In genomic region chr5:157547909-157548512, GRCh38 we compare ENCODE assay signal across 10 cellular contexts. TPM values are rescaled to one million over a fixed set of nuclear protein-coding genes. Genes with fewer than 3 reads are reported as not detected.
DNase-seq lines count a peak whose midpoint lies in the region; ATAC-seq and TF ChIP-seq lines count a peak whose summit lies in the region.
"Had no signal": no experiment of that assay in that cellular context is flagged by ENCODE, and none has a peak within 500 bp of the region (broad histone marks: within the 10 kb centered on the region; RNA-seq: fewer than 3 reads in every experiment).

No MANE protein-coding gene starts in this region.

- no peaks in the 10 kb centered on the region for H3K27me3 ChIP-seq in GM23248 (replicated peaks; ENCODE audit: insufficient read depth)
- no peaks in the 10 kb centered on the region for H3K27me3 ChIP-seq in neutrophil
- H3K27me3 ChIP-seq: body of pancreas had no signal

- H3K27ac Mint-ChIP-seq in CD14-positive monocyte (peak overlapping the region; percentile 59 to 89 (median 84)), chondrocyte (ENCODE audit: unreplicated experiment) (peak overlapping the region; percentile 92)

- no peak overlapping the region for H2AFZ ChIP-seq in GM23248

- peak overlapping the region in 1 of 2 donors; percentile 74 for H3K4me3 Mint-ChIP-seq in CD14-positive monocyte
- no peak overlapping the region for H3K4me3 Mint-ChIP-seq in chondrocyte (ENCODE audit: unreplicated experiment)

- TF ChIP-seq POLR2A in GM18505 (IDR thresholded peaks at IDR 0.05; ENCODE audit: borderline replicate concordance, extremely low read depth, insufficient read depth, insufficient read length) = no peak

- no peaks in the 10 kb centered on the region for H4K20me1 ChIP-seq in GM23248 (ENCODE audit: insufficient read depth)

- H3K4me3 ChIP-seq in GM23248 (peak overlapping the region; percentile 56), neutrophil (ENCODE audit: low read depth in 1 of 2, low read length in 1 of 2) (peak overlapping the region in 1 of 2 experiments; percentile 39)
- H3K4me3 ChIP-seq: body of pancreas had no signal

- no peaks in the 10 kb centered on the region for H3K9me2 ChIP-seq in GM23248 (ENCODE audit: insufficient read depth)

- H3K4me1 Mint-ChIP-seq in CD14-positive monocyte = peaks cover 50% of the 10 kb centered on the region
- H3K4me1 Mint-ChIP-seq in chondrocyte (ENCODE audit: low read depth) = peaks cover 73% of the 10 kb centered on the region

- ATAC-seq in GM18505 (IDR thresholded peaks at IDR 0.05; ENCODE audit: unreplicated experiment) = no peak
- no peak for ATAC-seq in GM19455 (IDR thresholded peaks at IDR 0.05; ENCODE audit: unreplicated experiment)

- H3K9me3 ChIP-seq in GM23248 (ENCODE audit: low read depth) (no peaks in the 10 kb centered on the region), neutrophil (no peaks in the 10 kb centered on the region)
- H3K9me3 ChIP-seq: body of pancreas had no signal

- H3K4me2 ChIP-seq in GM23248 (ENCODE audit: unreplicated experiment) = peak overlapping the region; percentile 77

- H3K36me3 ChIP-seq in GM23248 (ENCODE audit: low read depth) (no peaks in the 10 kb centered on the region), neutrophil (no peaks in the 10 kb centered on the region)

- H3K36me3 Mint-ChIP-seq in CD14-positive monocyte (peaks cover 27 to 37% of the 10 kb centered on the region in 2 donors), chondrocyte (ENCODE audit: low read depth) (peaks cover 8% of the 10 kb centered on the region)

- peaks cover 86% of the 10 kb centered on the region for H3K79me2 ChIP-seq in GM23248 (ENCODE audit: insufficient read depth)

- peaks cover 0 to 4% (median 0%) of the 10 kb centered on the region in 7 donors for H3K9me3 Mint-ChIP-seq in CD14-positive monocyte
- H3K9me3 Mint-ChIP-seq in chondrocyte (ENCODE audit: low read depth) = no peaks in the 10 kb centered on the region

- TF ChIP-seq CTCF in CD14-positive monocyte (IDR thresholded peaks at IDR 0.05) (no peak), chondrocyte (IDR thresholded peaks at IDR 0.05) (no peak), neutrophil (IDR thresholded peaks at IDR 0.05) (no peak)

- intact Hi-C loops in CD14-positive monocyte (cut with micrococcal nuclease) = no loop called here

- H3K27ac ChIP-seq in GM23248 (peak overlapping the region; percentile 91), neutrophil (peak overlapping the region; percentile 83), caudate nucleus (ENCODE audit: low read depth, low read length) (no peak overlapping the region)
- H3K27ac ChIP-seq: body of pancreas had no signal

- H3K27me3 Mint-ChIP-seq in CD14-positive monocyte (ENCODE audit: low read depth in 3 of 3) = peaks cover 0 to 5% (median 0%) of the 10 kb centered on the region in 3 donors
- H3K27me3 Mint-ChIP-seq in chondrocyte (ENCODE audit: low read depth) = no peaks in the 10 kb centered on the region

- H3F3A ChIP-seq in GM23248 (ENCODE audit: insufficient read depth) = peaks cover 36% of the 10 kb centered on the region

- H3K4me1 ChIP-seq in GM23248 (ENCODE audit: insufficient read depth) = peaks cover 49% of the 10 kb centered on the region
- H3K4me1 ChIP-seq in neutrophil (ENCODE audit: control insufficient read depth in 1 of 2, insufficient read depth in 1 of 2, low read depth in 1 of 2, low read length in 1 of 2) = peaks cover 63 to 81% of the 10 kb centered on the region in 2 experiments
- H3K4me1 ChIP-seq: body of pancreas had no signal

- DNase-seq in CD14-positive monocyte (ENCODE audit: low spot score) (no peak), GM23248 (no peak), chondrocyte (ENCODE audit: low spot score) (no peak), G401 (ENCODE audit: low spot score) (no peak), caudate nucleus (lab: John Stamatoyannopoulos, UW) (no peak)
- DNase-seq: DND-41 had no signal

- peak overlapping the region; percentile 29; the same call in 1 of the 2 replicates for H3K9ac ChIP-seq in GM23248

- in situ Hi-C loops in GM23248 (cut with MboI) = no loop called here
- in situ Hi-C loops in G401 (cut with HindIII; ENCODE audit: low sequenced_read_pairs) = no loop called here

- 58 to 84% methylated on average over 3 of the region's 3 CpGs for WGBS in GM23248 (ENCODE audit: low coverage in 1 of 2, low lambda C conversion rate in 2 of 2, missing lambda C conversion rate in 2 of 2), 2 experiments

RNA-seq across cellular contexts. Expression of gene ADAM19, which starts 27.6 kb away (rescaled TPM):
- polyA plus RNA-seq in CD14-positive monocyte = 1 to 10 TPM; 3.0 to 6.2 TPM
- 20.5 and 21.1 TPM in 2 replicates for total RNA-seq in GM23248 (2014; rRNA removed; shearing (Covaris generic))
- 18.1 and 18.8 TPM in 2 replicates for polyA plus RNA-seq in GM23248 (2016; fragmentation: Nextera tagmentation; extraction: Ambion mirVana)
- total RNA-seq in chondrocyte = 43.5 to 125 TPM (median 125 TPM) in 3 replicates
- total RNA-seq in G401 (2014; rRNA removed; shearing (Covaris generic)) = 0.17 and 0.55 TPM in 2 replicates

Comparison
In these comparisons a context has a peak if more than half of its experiments do, and no peak if none do; other contexts are left out.
1. RNA of gene ADAM19, which starts 27.6 kb away (total RNA-seq): 43.5 to 125 TPM in chondrocyte and 20.5 to 21.1 TPM in GM23248; 0.17 to 0.55 TPM in G401; every median in the first group is over 10 times any median in the second.